Comparison of ENCODE assay signal across 26 cellular contexts in genomic region chr13:63449549-63449948, GRCh38.
DNase-seq lines count a peak whose midpoint lies in the region; ATAC-seq and TF ChIP-seq lines count a peak whose summit lies in the region.
"Had no signal": no experiment of that assay in that cellular context is flagged by ENCODE, and none has a peak within 500 bp of the region (broad histone marks: within the 10 kb centered on the region; RNA-seq: fewer than 3 reads in every experiment).

No MANE protein-coding gene starts in this region.

- H3K9me2 ChIP-seq in Karpas-422 (replicated peaks; ENCODE audit: insufficient read depth, low read length) = no peaks in the 10 kb centered on the region

- H2AFZ ChIP-seq in Karpas-422 (ENCODE audit: low read length) = peak overlapping the region; percentile 31; the same call in 1 of the 2 replicates
- H2AFZ ChIP-seq: GM23338 had no signal

- H3K4me1 Mint-ChIP-seq in nephron progenitor cell = peaks cover 16% of the 10 kb centered on the region
- H3K4me1 Mint-ChIP-seq: activated naive CD4-positive, alpha-beta T cell treated with anti-CD3 and anti-CD28 coated beads, Interleukin-2, amount 50 U/mL, for 24 hours; GM23338; immature natural killer cell; naive thymus-derived CD4-positive, alpha-beta T cell; stimulated activated naive CD8-positive, alpha-beta T cell treated with anti-CD3 and anti-CD28 coated beads, Interleukin-15, amount 100 ng/mL, for 72 hours had no signal

- ATAC-seq in SK-N-SH treated with all-trans-retinoic acid at 6 μM for 48 hours = no peak
- ATAC-seq in heart left ventricle = no peak
- ATAC-seq in GM19455 (IDR thresholded peaks at IDR 0.05; ENCODE audit: unreplicated experiment) = no peak
- ATAC-seq: activated CD8-positive, alpha-beta T cell treated with anti-CD3 and anti-CD28 coated beads, Interleukin-2, amount 10 ng/mL, durations not matched to agents 7 days and 5 days; gastroesophageal sphincter; GM23338; HepG2; left lobe of liver; naive thymus-derived CD4-positive, alpha-beta T cell; stimulated activated naive CD8-positive, alpha-beta T cell treated with anti-CD3 and anti-CD28 coated beads, Interleukin-15, amount 100 ng/mL, for 72 hours had no signal

- H3K27ac ChIP-seq in Karpas-422 (ENCODE audit: low read length) (no peak overlapping the region), heart left ventricle (no peak overlapping the region)
- H3K27ac ChIP-seq: ascending aorta, gastroesophageal sphincter had no signal

- intact Hi-C loops in heart left ventricle (cut with DNase I) = no loop called here

- H3K4me3 ChIP-seq in Karpas-422 (ENCODE audit: low read length) (no peak overlapping the region), heart left ventricle (no peak overlapping the region)
- H3K4me3 ChIP-seq: ascending aorta, gastroesophageal sphincter, GM23338 had no signal

- no peak overlapping the region for H3K4me3 Mint-ChIP-seq in nephron progenitor cell
- H3K4me3 Mint-ChIP-seq: activated CD8-positive, alpha-beta T cell treated with anti-CD3 and anti-CD28 coated beads, Interleukin-2, amount 10 ng/mL, durations not matched to agents 7 days and 5 days; activated naive CD4-positive, alpha-beta T cell treated with anti-CD3 and anti-CD28 coated beads, Interleukin-2, amount 50 U/mL, for 24 hours; CD4-positive, alpha-beta T cell; GM23338; immature natural killer cell; naive thymus-derived CD4-positive, alpha-beta T cell; stimulated activated naive CD8-positive, alpha-beta T cell treated with anti-CD3 and anti-CD28 coated beads, Interleukin-15, amount 100 ng/mL, for 72 hours had no signal

- peaks cover 3% of the 10 kb centered on the region for H3K9me3 Mint-ChIP-seq in nephron progenitor cell
- H3K9me3 Mint-ChIP-seq: GM23338; stimulated activated naive CD8-positive, alpha-beta T cell treated with anti-CD3 and anti-CD28 coated beads, Interleukin-15, amount 100 ng/mL, for 72 hours had no signal

- no peaks in the 10 kb centered on the region for H3K36me3 Mint-ChIP-seq in nephron progenitor cell (ENCODE audit: low read depth)
- H3K36me3 Mint-ChIP-seq: activated naive CD4-positive, alpha-beta T cell treated with anti-CD3 and anti-CD28 coated beads, Interleukin-2, amount 50 U/mL, for 24 hours; immature natural killer cell; naive thymus-derived CD4-positive, alpha-beta T cell had no signal

- H3K4me1 ChIP-seq in Karpas-422 (ENCODE audit: low read length) = no peaks in the 10 kb centered on the region
- H3K4me1 ChIP-seq in heart left ventricle = no peaks in the 10 kb centered on the region
- H3K4me1 ChIP-seq: ascending aorta, gastroesophageal sphincter had no signal

- DNase-seq in NCI-H1105 treated with DMSO at 0.1 percent for 48 hours (lab: John Stamatoyannopoulos, UW) (peak; percentile 49), NCI-H1105 (lab: John Stamatoyannopoulos, UW) (no peak), Karpas-422 (no peak), nephron progenitor cell (no peak), GM03348 (ENCODE audit: low spot score) (no peak), heart left ventricle (no peak)
- DNase-seq: 8988T; activated CD8-positive, alpha-beta T cell treated with anti-CD3 and anti-CD28 coated beads, Interleukin-2, amount 10 ng/mL, durations not matched to agents 7 days and 5 days; AML-193; CD4-positive, alpha-beta T cell; hypothalamus; immature natural killer cell; midbrain; naive thymus-derived CD4-positive, alpha-beta T cell; occipital lobe; RPMI8226; stimulated activated naive CD8-positive, alpha-beta T cell treated with anti-CD3 and anti-CD28 coated beads, Interleukin-15, amount 100 ng/mL, for 72 hours had no signal

- TF ChIP-seq CTCF in nephron progenitor cell (IDR thresholded peaks at IDR 0.05) (no peak), heart left ventricle (IDR thresholded peaks at IDR 0.05) (no peak)

- H3K4me2 ChIP-seq in Karpas-422 (ENCODE audit: low read depth, low read length, poor library complexity, severe bottlenecking) = no peak overlapping the region
- H3K4me2 ChIP-seq: GM23338 had no signal

- no peak for TF ChIP-seq POLR2A in heart left ventricle (IDR thresholded peaks at IDR 0.05)

- H3K9ac ChIP-seq in Karpas-422 (ENCODE audit: low read length) = no peak overlapping the region

- H3K27ac Mint-ChIP-seq in nephron progenitor cell = peak overlapping the region; percentile 95
- H3K27ac Mint-ChIP-seq: activated CD8-positive, alpha-beta T cell treated with anti-CD3 and anti-CD28 coated beads, Interleukin-2, amount 10 ng/mL, durations not matched to agents 7 days and 5 days; activated naive CD4-positive, alpha-beta T cell treated with anti-CD3 and anti-CD28 coated beads, Interleukin-2, amount 50 U/mL, for 24 hours; activated T-helper 2 cell treated with anti-CD3 and anti-CD28 coated beads, Interferon-gamma antibody, Interleukin-2, Interleukin-4, amounts not matched to agents 10 μg/mL and 5 μg/mL and 100 μg/mL, durations not matched to agents 14 hours and 24 hours and 36 hours; CD4-positive, alpha-beta T cell; GM23338; immature natural killer cell; naive thymus-derived CD4-positive, alpha-beta T cell; stimulated activated naive CD8-positive, alpha-beta T cell treated with anti-CD3 and anti-CD28 coated beads, Interleukin-15, amount 100 ng/mL, for 72 hours had no signal

- H4K20me1 ChIP-seq in Karpas-422 (ENCODE audit: insufficient read depth, low read depth, low read length) = no peaks in the 10 kb centered on the region

- no peaks in the 10 kb centered on the region for H3K27me3 Mint-ChIP-seq in nephron progenitor cell (ENCODE audit: low read depth, poor library complexity)
- H3K27me3 Mint-ChIP-seq: activated naive CD4-positive, alpha-beta T cell treated with anti-CD3 and anti-CD28 coated beads, Interleukin-2, amount 50 U/mL, for 24 hours; CD4-positive, alpha-beta T cell; naive thymus-derived CD4-positive, alpha-beta T cell; stimulated activated naive CD8-positive, alpha-beta T cell treated with anti-CD3 and anti-CD28 coated beads, Interleukin-15, amount 100 ng/mL, for 72 hours had no signal

- H3K36me3 ChIP-seq in Karpas-422 (ENCODE audit: insufficient read depth, low read length) (no peaks in the 10 kb centered on the region), heart left ventricle (no peaks in the 10 kb centered on the region)
- H3K36me3 ChIP-seq: ascending aorta, gastroesophageal sphincter had no signal

- H3K79me2 ChIP-seq in Karpas-422 (ENCODE audit: low read length) = no peaks in the 10 kb centered on the region

- H3K9me3 ChIP-seq in Karpas-422 (ENCODE audit: low read length) (no peaks in the 10 kb centered on the region), heart left ventricle (no peaks in the 10 kb centered on the region)
- H3K9me3 ChIP-seq: ascending aorta, gastroesophageal sphincter had no signal

- whole genome bisulfite sequencing in heart left ventricle, 4 donors = 35 to 43% (median 40%) methylated on average over 1 of the region's 1 CpG

- H3K27me3 ChIP-seq in Karpas-422 (ENCODE audit: low read length) (no peaks in the 10 kb centered on the region), heart left ventricle (no peaks in the 10 kb centered on the region)
- H3K27me3 ChIP-seq: ascending aorta, gastroesophageal sphincter had no signal

TF ChIP-seq in SK-N-SH treated with all-trans-retinoic acid at 6 μM for 48 hours, 23 proteins besides CTCF, POLR2A, EP300 and RAD21:
- TF ChIP-seq OSR1 (CRISPR knock-in tag; IDR thresholded peaks at IDR 0.05) = no peak
- peak; percentile 22; the same call in 1 of the 2 replicates for TF ChIP-seq ISL1 (CRISPR knock-in tag; IDR thresholded peaks at IDR 0.05)
- TF ChIP-seq TSHZ2 (CRISPR knock-in tag; IDR thresholded peaks at IDR 0.05) = no peak
